In the genomic region with DNA sequence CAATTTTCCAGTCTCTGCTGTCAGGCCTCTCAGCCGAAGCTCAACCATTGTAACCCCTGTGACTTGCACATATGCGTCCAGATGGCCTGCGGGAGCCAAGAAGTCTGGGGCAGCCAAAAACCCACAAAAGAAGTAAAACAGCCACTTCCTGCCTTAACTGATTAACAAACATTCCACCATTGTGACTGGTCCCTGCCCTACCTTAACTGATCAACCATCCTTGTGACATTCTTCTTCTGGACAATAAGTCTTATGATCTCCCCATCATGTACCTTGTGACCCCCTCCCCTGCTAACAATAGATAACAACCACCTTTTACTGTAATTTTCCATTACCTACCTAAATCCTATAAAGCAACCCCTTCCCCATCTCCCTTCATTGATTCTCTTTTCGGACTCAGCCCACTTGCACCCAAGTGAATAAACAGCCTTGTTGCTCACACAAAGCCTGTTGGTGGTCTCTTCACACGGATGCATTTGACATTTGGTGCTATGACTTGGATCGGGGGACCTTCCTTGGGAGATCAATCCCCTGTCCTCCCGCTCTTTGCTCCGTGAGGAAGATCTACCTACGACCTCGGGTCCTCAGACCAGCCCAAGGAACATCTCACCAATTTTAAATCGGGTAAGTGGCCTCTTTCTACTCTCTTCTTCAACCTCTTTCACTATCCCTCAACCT, we compare ENCODE assay signal across 8 cellular contexts. TPM values are rescaled to one million over a fixed set of nuclear protein-coding genes. Genes with fewer than 3 reads are reported as not detected.
DNase-seq lines count a peak whose midpoint lies in the region; ATAC-seq, FAIRE-seq and TF ChIP-seq lines count a peak whose summit lies in the region.
"Had no signal": no experiment of that assay in that cellular context is flagged by ENCODE, and none has a peak within 500 bp of the region (broad histone marks: within the 10 kb centered on the region; RNA-seq: fewer than 3 reads in every experiment).

No MANE protein-coding gene starts in this region.

- H3K36me3 ChIP-seq in K562 (ENCODE audit: control insufficient read depth, insufficient read depth, low read length) = peaks cover 24% of the 10 kb centered on the region; the same call in 2 of the 3 replicates

- H3K9me3 ChIP-seq in K562 (replicated peaks; ENCODE audit: control insufficient read depth, insufficient read depth, low read depth, low read length) = no peaks in the 10 kb centered on the region

- ATAC-seq in K562 = peak; percentile 60

- H3K27ac Mint-ChIP-seq in nephron progenitor cell = peak overlapping the region; percentile 25

- peak overlapping the region; percentile 55 for H3K4me3 Mint-ChIP-seq in nephron progenitor cell

- no peaks in the 10 kb centered on the region for H3K9me1 ChIP-seq in K562 (ENCODE audit: control insufficient read depth, insufficient read depth, low read length)

- H3K9ac ChIP-seq in K562 (ENCODE audit: insufficient read depth in 1 of 2, low read depth in 2 of 2, low read length in 2 of 2) = peak overlapping the region; percentile 82 to 91; a peak in 3 of 4 replicates

- H3K4me2 ChIP-seq in K562 (ENCODE audit: insufficient read depth, low read length) = peak overlapping the region; percentile 99

- no peaks in the 10 kb centered on the region for H3K9me3 Mint-ChIP-seq in nephron progenitor cell

- peaks cover 24% of the 10 kb centered on the region for H3K4me1 Mint-ChIP-seq in nephron progenitor cell

- peaks cover 19% of the 10 kb centered on the region for H3K27me3 Mint-ChIP-seq in nephron progenitor cell (ENCODE audit: low read depth, poor library complexity)

- TF ChIP-seq CTCF in K562 (IDR thresholded peaks at IDR 0.05 in 2 of 3, conservative IDR thresholded peaks at IDR 0.05 in 1 of 3; ENCODE audit: insufficient read depth in 2 of 3, low read depth in 1 of 3, low read length in 3 of 3) (no peak), nephron progenitor cell (IDR thresholded peaks at IDR 0.05) (no peak)

- BruUV-seq in K562 (replicated peaks; lab: Mats Ljungman, UMichigan) = no TSS peak

- H2AFZ ChIP-seq in K562 (ENCODE audit: low read depth, low read length) = peak overlapping the region; percentile 95

- 25% methylated on average over 11 of the region's 11 CpGs for WGBS in K562 (ENCODE audit: insufficient coverage, low coverage, missing lambda C conversion rate)

- H3K4me1 ChIP-seq in K562 (replicated peaks in 1 of 2; ENCODE audit: control insufficient read depth in 2 of 2, insufficient read depth in 2 of 2, low read length in 2 of 2) = peaks cover 23 to 25% of the 10 kb centered on the region in 2 experiments

- H3K27ac ChIP-seq in K562 (ENCODE audit: extremely low read depth, low read depth, low read length) = peak overlapping the region; percentile 90
- H3K27ac ChIP-seq in substantia nigra (ENCODE audit: low read depth, low read length, poor library complexity, severe bottlenecking) = no peak overlapping the region

- H3K79me2 ChIP-seq in K562 (ENCODE audit: control insufficient read depth, insufficient read depth, low read length) = peaks cover 48% of the 10 kb centered on the region

- no peaks in the 10 kb centered on the region for H3K27me3 ChIP-seq in K562 (ENCODE audit: control insufficient read depth in 2 of 2, insufficient read depth in 2 of 2, low read length in 2 of 2)

- TF ChIP-seq RAD21 in K562 (CRISPR knock-in tag; conservative IDR thresholded peaks at IDR 0.05 in 1 of 2, IDR thresholded peaks at IDR 0.05 in 1 of 2) = 0 out of 4 replicates have a peak, but pooled peaks of 1 of the 2 experiments have one; percentile 6

- POLR2A ChIA-PET in K562 (lab: Yijun Ruan, JAX) = interaction anchor here (0.6 to 1.1 kb wide), 6 partner anchors 8 to 959 kb away, joined by 3 to 8 read pairs (median 4); partner anchors contain the start of gene ALG8

- peaks cover 16% of the 10 kb centered on the region for H3K36me3 Mint-ChIP-seq in nephron progenitor cell (ENCODE audit: low read depth)

- TF ChIP-seq POLR2A in K562 (conservative IDR thresholded peaks at IDR 0.05) = peak; percentile 67

- in situ Hi-C loops in K562 (cut with MboI) = no loop called here

- H3K4me3 ChIP-seq in K562 = peak overlapping the region; percentile 92

- peak; percentile 82 for TF ChIP-seq EP300 in K562 (IDR thresholded peaks at IDR 0.05; ENCODE audit: low read length)

- no peak for FAIRE-seq in K562 (lab: Jason Lieb, UNC)

- H4K20me1 ChIP-seq in K562 (replicated peaks; ENCODE audit: control insufficient read depth, insufficient read depth, low read length) = peaks cover 9% of the 10 kb centered on the region; the same call in 1 of the 2 replicates

- intact Hi-C loops in K562 (cut with micrococcal nuclease) = loop anchor here (10.0 kb wide), 1 partner anchor 214 kb away; no protein-coding TSS in a partner anchor

- CTCF ChIA-PET in K562 (lab: Yijun Ruan, JAX; ENCODE audit: low intra/inter-chr PET ratio) = no interaction called here

- DNase-seq in ELR (ENCODE audit: low read depth) = peak; percentile 88
- DNase-seq in MV-4-11 (lab: John Stamatoyannopoulos, UW) = peak; percentile 95
- peak in 2 of 4 experiments; percentile 41 to 79 for DNase-seq in K562 (ENCODE audit: extremely low read depth in 1 of 4, low spot score in 3 of 4)
- DNase-seq in nephron progenitor cell = no peak
- DNase-seq in substantia nigra (lab: John Stamatoyannopoulos, UW) = no peak
- DNase-seq in stimulated activated CD4-positive, alpha-beta T cell treated with anti-CD3 and anti-CD28 coated beads, Interleukin-4, amount 100 ng/mL, for 4 hours = no peak
- no peak for DNase-seq in NCI-H226

RNA-seq across cellular contexts. Expression of gene NDUFC2, which starts 1.3 kb away (rescaled TPM):
- 48.5 and 69.6 TPM in 2 replicates for total RNA-seq in K562 (2011; cell fraction: chromatin; rRNA removed; ENCODE audit: low replicate concordance)
- 160 and 217 TPM in 2 replicates for total RNA-seq in K562 (2011; cell fraction: nucleolus; rRNA removed)
- total RNA-seq in K562 (2011; cell fraction: nucleoplasm; rRNA removed) = 103 and 113 TPM in 2 replicates
- 269 and 325 TPM in 2 replicates for total RNA-seq in K562 (2014; rRNA removed)
- 156 and 168 TPM in 2 replicates for total RNA-seq in K562 (2014; rRNA removed; fragmentation: Illumina TruSeq; extraction: Trizol)
- total RNA-seq in K562 (2015; rRNA removed; fragmentation: Illumina TruSeq; extraction: Trizol) = 504 and 554 TPM in 2 replicates
- total RNA-seq in K562 (2021) = 442 and 486 TPM in 2 replicates
- 229 and 257 TPM in 2 replicates for polyA plus RNA-seq in K562 (2011; rRNA removed)
- polyA plus RNA-seq in K562 (2011; cell fraction: cytosol; rRNA removed) = 517 and 937 TPM in 2 replicates
- polyA plus RNA-seq in K562 (2011; cell fraction: nucleus; rRNA removed) = 85.7 and 88.0 TPM in 2 replicates
- polyA plus RNA-seq in K562 (2012) = 593 and 1,047 TPM in 2 replicates
- polyA plus RNA-seq in K562 (2014; fragmentation: Illumina TruSeq; extraction: Trizol) = 355 and 561 TPM in 2 replicates
- 1,000 to 10,000 TPM in 1 of 2 experiments, 100 to 1,000 TPM in 1; 987 to 1,119 TPM for polyA plus RNA-seq in K562 (2014; fragmentation: Nextera tagmentation; extraction: Ambion mirVana)
- polyA plus RNA-seq in K562 (2014; rRNA removed) = 473 and 511 TPM in 2 replicates
- 20.7 and 29.0 TPM in 2 replicates for polyA minus RNA-seq in K562 (2011; rRNA and poly(A)+ RNA removed)
- 93.0 and 102 TPM in 2 replicates for polyA minus RNA-seq in K562 (2011; cell fraction: cytosol; rRNA and poly(A)+ RNA removed)
- 37.6 and 79.6 TPM in 2 replicates for polyA minus RNA-seq in K562 (2011; cell fraction: nucleus; rRNA and poly(A)+ RNA removed)

RNA-seq across cellular contexts. Expression of gene THRSP, which starts 17.3 kb away (rescaled TPM):
- total RNA-seq in K562 (2011; cell fraction: chromatin; rRNA removed; ENCODE audit: low replicate concordance) = 2.3 and 2.8 TPM in 2 replicates
- 2.2 and 2.5 TPM in 2 replicates for total RNA-seq in K562 (2011; cell fraction: nucleolus; rRNA removed)
- total RNA-seq in K562 (2011; cell fraction: nucleoplasm; rRNA removed) = 1.8 and 2.3 TPM in 2 replicates
- 0.24 and 0.36 TPM in 2 replicates for total RNA-seq in K562 (2014; rRNA removed)
- total RNA-seq in K562 (2014; rRNA removed; fragmentation: Illumina TruSeq; extraction: Trizol) = not detected in 2 replicates
- total RNA-seq in K562 (2015; rRNA removed; fragmentation: Illumina TruSeq; extraction: Trizol) = not detected in 2 replicates
- total RNA-seq in K562 (2021) = 0.16 and 0.31 TPM in 2 replicates
- polyA plus RNA-seq in K562 (2011; rRNA removed) = 0.29 and 0.43 TPM in 2 replicates
- 0.15 and 0.18 TPM in 2 replicates for polyA plus RNA-seq in K562 (2011; cell fraction: cytosol; rRNA removed)
- 1.0 and 1.1 TPM in 2 replicates for polyA plus RNA-seq in K562 (2011; cell fraction: nucleus; rRNA removed)
- polyA plus RNA-seq in K562 (2012) = 0.13 and 1.6 TPM in 2 replicates
- 0.28 TPM in 2 replicates for polyA plus RNA-seq in K562 (2014; fragmentation: Illumina TruSeq; extraction: Trizol)
- under 1 TPM; 0.23 to 0.34 TPM for polyA plus RNA-seq in K562 (2014; fragmentation: Nextera tagmentation; extraction: Ambion mirVana)
- polyA plus RNA-seq in K562 (2014; rRNA removed) = 0.09 and 0.56 TPM in 2 replicates
- polyA minus RNA-seq in K562 (2011; rRNA and poly(A)+ RNA removed) = 0.74 TPM in 1 of 2 replicates, not detected in the other
- not detected in 2 replicates for polyA minus RNA-seq in K562 (2011; cell fraction: cytosol; rRNA and poly(A)+ RNA removed)
- polyA minus RNA-seq in K562 (2011; cell fraction: nucleus; rRNA and poly(A)+ RNA removed) = 0.54 TPM in 1 of 2 replicates, not detected in the other
- total RNA-seq: NCI-H460 had no signal

RNA-seq across cellular contexts. Expression of gene KCTD14, which starts 57.9 kb away (rescaled TPM):
- total RNA-seq in K562 (2011; cell fraction: chromatin; rRNA removed; ENCODE audit: low replicate concordance) = 0.40 and 0.51 TPM in 2 replicates
- 0.39 TPM in 1 of 2 replicates, not detected in the other for total RNA-seq in K562 (2011; cell fraction: nucleolus; rRNA removed)
- 0.29 TPM in 1 of 2 replicates, not detected in the other for total RNA-seq in K562 (2011; cell fraction: nucleoplasm; rRNA removed)
- total RNA-seq in K562 (2014; rRNA removed) = 0.08 TPM in 1 of 2 replicates, not detected in the other
- total RNA-seq in K562 (2014; rRNA removed; fragmentation: Illumina TruSeq; extraction: Trizol) = 0.11 TPM in 1 of 2 replicates, not detected in the other
- 0.14 and 0.15 TPM in 2 replicates for total RNA-seq in K562 (2015; rRNA removed; fragmentation: Illumina TruSeq; extraction: Trizol)
- total RNA-seq in K562 (2021) = 0.09 and 0.29 TPM in 2 replicates
- polyA plus RNA-seq in K562 (2011; rRNA removed) = 0.11 and 0.20 TPM in 2 replicates
- 0.10 TPM in 1 of 2 replicates, not detected in the other for polyA plus RNA-seq in K562 (2011; cell fraction: cytosol; rRNA removed)
- polyA plus RNA-seq in K562 (2011; cell fraction: nucleus; rRNA removed) = 0.07 and 0.21 TPM in 2 replicates
- 0.14 and 0.32 TPM in 2 replicates for polyA plus RNA-seq in K562 (2012)
- polyA plus RNA-seq in K562 (2014; fragmentation: Illumina TruSeq; extraction: Trizol) = 0.14 and 0.30 TPM in 2 replicates
- polyA plus RNA-seq in K562 (2014; fragmentation: Nextera tagmentation; extraction: Ambion mirVana) = under 1 TPM in 1 of 2 experiments, not detected in 1; 0.29 TPM
- 0.04 TPM in 1 of 2 replicates, not detected in the other for polyA plus RNA-seq in K562 (2014; rRNA removed)
- 0.18 TPM in 1 of 2 replicates, not detected in the other for polyA minus RNA-seq in K562 (2011; rRNA and poly(A)+ RNA removed)
- not detected in 2 replicates for polyA minus RNA-seq in K562 (2011; cell fraction: cytosol; rRNA and poly(A)+ RNA removed)
- not detected in 2 replicates for polyA minus RNA-seq in K562 (2011; cell fraction: nucleus; rRNA and poly(A)+ RNA removed)

RNA-seq across cellular contexts. Expression of gene ALG8, which starts 58.5 kb away (rescaled TPM):
- 165 and 287 TPM in 2 replicates for total RNA-seq in K562 (2011; cell fraction: chromatin; rRNA removed; ENCODE audit: low replicate concordance)
- total RNA-seq in K562 (2011; cell fraction: nucleolus; rRNA removed) = 180 and 196 TPM in 2 replicates
- 233 and 248 TPM in 2 replicates for total RNA-seq in K562 (2011; cell fraction: nucleoplasm; rRNA removed)
- total RNA-seq in K562 (2014; rRNA removed) = 59.3 and 59.6 TPM in 2 replicates
- 112 and 120 TPM in 2 replicates for total RNA-seq in K562 (2014; rRNA removed; fragmentation: Illumina TruSeq; extraction: Trizol)
- 92.9 and 97.8 TPM in 2 replicates for total RNA-seq in K562 (2015; rRNA removed; fragmentation: Illumina TruSeq; extraction: Trizol)
- 76.8 and 83.7 TPM in 2 replicates for total RNA-seq in K562 (2021)
- polyA plus RNA-seq in K562 (2011; rRNA removed) = 119 and 159 TPM in 2 replicates
- polyA plus RNA-seq in K562 (2011; cell fraction: cytosol; rRNA removed) = 61.4 and 110 TPM in 2 replicates
- 70.2 and 80.7 TPM in 2 replicates for polyA plus RNA-seq in K562 (2011; cell fraction: nucleus; rRNA removed)
- 63.2 and 74.2 TPM in 2 replicates for polyA plus RNA-seq in K562 (2012)
- polyA plus RNA-seq in K562 (2014; fragmentation: Illumina TruSeq; extraction: Trizol) = 105 and 106 TPM in 2 replicates
- 100 to 1,000 TPM; 176 to 189 TPM for polyA plus RNA-seq in K562 (2014; fragmentation: Nextera tagmentation; extraction: Ambion mirVana)
- 68.8 and 91.8 TPM in 2 replicates for polyA plus RNA-seq in K562 (2014; rRNA removed)
- polyA minus RNA-seq in K562 (2011; rRNA and poly(A)+ RNA removed) = 157 and 185 TPM in 2 replicates
- polyA minus RNA-seq in K562 (2011; cell fraction: cytosol; rRNA and poly(A)+ RNA removed) = 34.0 and 66.0 TPM in 2 replicates
- 44.8 and 66.9 TPM in 2 replicates for polyA minus RNA-seq in K562 (2011; cell fraction: nucleus; rRNA and poly(A)+ RNA removed)

Comparison
In these comparisons a context has a peak if more than half of its experiments do, and no peak if none do; other contexts are left out.
1. DNase-seq: peak in ELR (single experiment) and MV-4-11 (single experiment); none in nephron progenitor cell (single experiment), substantia nigra (0 of 49), stimulated activated CD4-positive, alpha-beta T cell treated with anti-CD3 and anti-CD28 coated beads, Interleukin-4, amount 100 ng/mL, for 4 hours (0 of 2) and NCI-H226 (single experiment).